Comparison of ENCODE assay signal across 23 cellular contexts in the genomic region with DNA sequence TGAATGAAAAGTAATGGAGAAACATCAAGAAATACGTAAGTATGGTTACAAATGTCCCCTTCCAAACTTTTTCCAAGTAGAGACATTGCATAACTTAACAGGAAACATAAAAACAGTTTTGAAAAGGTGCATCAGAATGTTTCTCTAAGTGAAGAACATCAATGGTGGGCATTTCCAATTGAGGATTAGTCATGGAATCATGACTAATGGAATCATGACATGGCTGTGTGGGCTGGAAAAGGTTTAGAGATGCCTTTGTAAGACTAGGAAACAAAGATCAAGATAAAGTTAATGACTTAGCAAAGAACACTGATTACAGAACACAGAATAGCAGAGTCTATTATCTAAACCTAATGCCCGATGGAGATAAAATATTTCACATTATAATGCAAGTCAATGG.
DNase-seq lines count a peak whose midpoint lies in the region; ATAC-seq, FAIRE-seq and TF ChIP-seq lines count a peak whose summit lies in the region.
"Had no signal": no experiment of that assay in that cellular context is flagged by ENCODE, and none has a peak within 500 bp of the region (broad histone marks: within the 10 kb centered on the region; RNA-seq: fewer than 3 reads in every experiment).

No MANE protein-coding gene starts in this region.

- no peak overlapping the region for H3K18ac ChIP-seq in IMR-90 (ENCODE audit: low read depth, low read length)
- no peak overlapping the region for H3K18ac ChIP-seq in mesenchymal stem cell (ENCODE audit: low read depth in 1 of 2, low read length in 2 of 2)

- H3K9me3 Mint-ChIP-seq in activated CD4-positive, alpha-beta T cell treated with anti-CD3 and anti-CD28 coated beads, Interleukin-2, amount 10 ng/mL, durations not matched to agents 24 days and 14 days: no peaks in the 10 kb centered on the region

- H3K36me3 Mint-ChIP-seq in activated CD4-positive, alpha-beta T cell treated with anti-CD3 and anti-CD28 coated beads, Interleukin-2, amount 10 ng/mL, durations not matched to agents 24 days and 14 days (ENCODE audit: low read depth): no peaks in the 10 kb centered on the region

- no peak overlapping the region for H3K4me3 Mint-ChIP-seq in activated CD4-positive, alpha-beta T cell treated with anti-CD3 and anti-CD28 coated beads, Interleukin-2, amount 10 ng/mL, durations not matched to agents 24 days and 14 days

- no peak overlapping the region for H3K27ac Mint-ChIP-seq in activated CD4-positive, alpha-beta T cell treated with anti-CD3 and anti-CD28 coated beads, Interleukin-2, amount 10 ng/mL, durations not matched to agents 24 days and 14 days

- no CpG with 5 or more reads among the region's 2 CpGs for WGBS in IMR-90 (ENCODE audit: extremely low coverage in 2 of 2, insufficient read length in 1 of 2), 2 experiments
- 20% methylated on average over 2 of the region's 2 CpGs for WGBS in K562 (ENCODE audit: insufficient coverage, low coverage, missing lambda C conversion rate)
- no CpG with 5 or more reads among the region's 2 CpGs for WGBS in mesenchymal stem cell

- no peak for TF ChIP-seq POLR2A in IMR-90 (IDR thresholded peaks at IDR 0.05; ENCODE audit: low read depth, low read length)
- TF ChIP-seq POLR2A in K562 (conservative IDR thresholded peaks at IDR 0.05): no peak

- intact Hi-C loops in IMR-90 (cut with micrococcal nuclease) (no loop called here), K562 (cut with micrococcal nuclease) (no loop called here)
- intact Hi-C loops in activated CD4-positive, alpha-beta T cell treated with anti-CD3 and anti-CD28 coated beads, Interleukin-2, amount 10 ng/mL, durations not matched to agents 24 days and 14 days (cut with micrococcal nuclease): no loop called here

- H3K4ac ChIP-seq in IMR-90 (ENCODE audit: low read depth, low read length): no peak overlapping the region
- H3K4ac ChIP-seq in mesenchymal stem cell (ENCODE audit: low read depth in 1 of 2, low read length in 2 of 2): no peak overlapping the region

- H3K9me3 ChIP-seq in IMR-90 (ENCODE audit: control insufficient read depth, insufficient read depth, low read length) (no peaks in the 10 kb centered on the region), K562 (replicated peaks; ENCODE audit: control insufficient read depth, insufficient read depth, low read depth, low read length) (no peaks in the 10 kb centered on the region), mesenchymal stem cell (ENCODE audit: control insufficient read depth, low read length) (no peaks in the 10 kb centered on the region)
- H3K9me3 ChIP-seq: A549, BE2C had no signal

- H3K4me2 ChIP-seq in IMR-90 (ENCODE audit: low read depth, low read length) (no peak overlapping the region), K562 (ENCODE audit: insufficient read depth, low read length) (no peak overlapping the region), mesenchymal stem cell (ENCODE audit: low read length, poor library complexity, severe bottlenecking) (no peak overlapping the region)
- H3K4me2 ChIP-seq: A549 had no signal

- H4K20me1 ChIP-seq in IMR-90 (ENCODE audit: insufficient read depth, low read length) (no peaks in the 10 kb centered on the region), K562 (replicated peaks; ENCODE audit: control insufficient read depth, insufficient read depth, low read length) (no peaks in the 10 kb centered on the region)

- H3K4me1 ChIP-seq in IMR-90 (ENCODE audit: control insufficient read depth, insufficient read depth, low read length) (peaks cover 17% of the 10 kb centered on the region), K562 (replicated peaks in 1 of 2; ENCODE audit: control insufficient read depth in 2 of 2, insufficient read depth in 2 of 2, low read length in 2 of 2) (no peaks in the 10 kb centered on the region), mesenchymal stem cell (ENCODE audit: control insufficient read depth, insufficient read depth, low read depth, low read length) (no peaks in the 10 kb centered on the region)
- H3K4me1 ChIP-seq: A549, BE2C had no signal

- no peaks in the 10 kb centered on the region for H3K79me2 ChIP-seq in K562 (ENCODE audit: control insufficient read depth, insufficient read depth, low read length)

- DNase-seq in Daoy (ENCODE audit: low read depth) (peak; percentile 52), IMR-90 (peak; percentile 53), K562 (ENCODE audit: extremely low read depth in 1 of 4, low spot score in 3 of 4) (peak in 2 of 4 experiments; percentile 4 to 5), mesenchymal stem cell (peak; percentile 63), cerebellum (ENCODE audit: low spot score) (no peak), DMS114 treated with DMSO at 0.1 percent for 48 hours (lab: John Stamatoyannopoulos, UW; ENCODE audit: unreplicated experiment) (no peak)
- no peak for DNase-seq in activated CD4-positive, alpha-beta T cell treated with anti-CD3 and anti-CD28 coated beads, Interleukin-2, amount 10 ng/mL, durations not matched to agents 24 days and 14 days
- DNase-seq: BE2C, COR-L47, DND-41, GDM1, MV-4-11, NCI-H1417, NCI-H1694 treated with DMSO at 0.1 percent for 48 hours, NCI-H2081 treated with DMSO at 0.1 percent for 48 hours, NCI-H2171 treated with DMSO at 0.1 percent for 48 hours, NCI-H524 treated with DMSO at 0.1 percent for 48 hours, NCI-H82 had no signal

- H3K56ac ChIP-seq in IMR-90 (ENCODE audit: extremely low read depth, insufficient read depth, low read length): no peak overlapping the region

- H4K91ac ChIP-seq in IMR-90 (ENCODE audit: insufficient read depth, low read depth, low read length): no peak overlapping the region
- no peak overlapping the region for H4K91ac ChIP-seq in mesenchymal stem cell (ENCODE audit: low read length)

- H2BK15ac ChIP-seq in IMR-90 (ENCODE audit: low read depth, low read length) (no peak overlapping the region), mesenchymal stem cell (ENCODE audit: low read depth, poor library complexity, severe bottlenecking) (no peak overlapping the region)

- H2BK120ac ChIP-seq in IMR-90 (ENCODE audit: low read depth, low read length) (no peak overlapping the region), mesenchymal stem cell (ENCODE audit: low read depth, low read length) (no peak overlapping the region)

- H3K79me1 ChIP-seq in IMR-90 (ENCODE audit: low read depth in 1 of 2, low read length in 2 of 2) (no peaks in the 10 kb centered on the region), mesenchymal stem cell (replicated peaks; ENCODE audit: low read length, poor library complexity, severe bottlenecking) (no peaks in the 10 kb centered on the region)

- H3K27me3 ChIP-seq in IMR-90 (ENCODE audit: control insufficient read depth, insufficient read depth, low read length) (no peaks in the 10 kb centered on the region), K562 (ENCODE audit: control insufficient read depth in 2 of 2, insufficient read depth in 2 of 2, low read length in 2 of 2) (no peaks in the 10 kb centered on the region), mesenchymal stem cell (ENCODE audit: control insufficient read depth in 1 of 2, insufficient read depth in 1 of 2, low read length in 2 of 2) (no peaks in the 10 kb centered on the region)
- H3K27me3 ChIP-seq: BE2C had no signal

- H3K27me3 Mint-ChIP-seq in activated CD4-positive, alpha-beta T cell treated with anti-CD3 and anti-CD28 coated beads, Interleukin-2, amount 10 ng/mL, durations not matched to agents 24 days and 14 days: no peaks in the 10 kb centered on the region

- H2BK12ac ChIP-seq in mesenchymal stem cell (ENCODE audit: low read length in 2 of 2): no peak overlapping the region

- H2AFZ ChIP-seq in IMR-90 (replicated peaks; ENCODE audit: low read length, poor library complexity) (no peak overlapping the region), K562 (ENCODE audit: low read depth, low read length) (no peak overlapping the region), mesenchymal stem cell (ENCODE audit: low read depth, low read length) (no peak overlapping the region)

- H3K9ac ChIP-seq in IMR-90 (ENCODE audit: low read depth, low read length) (no peak overlapping the region), K562 (ENCODE audit: insufficient read depth in 1 of 2, low read depth in 2 of 2, low read length in 2 of 2) (no peak overlapping the region), mesenchymal stem cell (ENCODE audit: low read length) (no peak overlapping the region)

- no peak overlapping the region for H3K23ac ChIP-seq in IMR-90 (ENCODE audit: low read depth, low read length)
- no peak overlapping the region for H3K23ac ChIP-seq in mesenchymal stem cell (ENCODE audit: low read length in 2 of 2)

- no peak for TF ChIP-seq RAD21 in IMR-90 (IDR thresholded peaks at IDR 0.05; ENCODE audit: low read length)
- TF ChIP-seq RAD21 in K562 (CRISPR knock-in tag; conservative IDR thresholded peaks at IDR 0.05 in 1 of 2, IDR thresholded peaks at IDR 0.05 in 1 of 2): no peak

- H3K9me1 ChIP-seq in IMR-90 (ENCODE audit: insufficient read depth, low read length) (0 out of 2 replicates have a peak, but pooled peaks cover 3% of the 10 kb centered on the region), K562 (ENCODE audit: control insufficient read depth, insufficient read depth, low read length) (no peaks in the 10 kb centered on the region)

- POLR2A ChIA-PET in IMR-90 (lab: Charles Lee; ENCODE audit: unreplicated experiment): no interaction called here
- POLR2A ChIA-PET in K562 (lab: Yijun Ruan, JAX): no interaction called here

- H3K4me1 Mint-ChIP-seq in activated CD4-positive, alpha-beta T cell treated with anti-CD3 and anti-CD28 coated beads, Interleukin-2, amount 10 ng/mL, durations not matched to agents 24 days and 14 days: no peaks in the 10 kb centered on the region

- H2AK5ac ChIP-seq in IMR-90 (ENCODE audit: low read depth, low read length) (no peak overlapping the region), mesenchymal stem cell (ENCODE audit: low read length, severe bottlenecking) (no peak overlapping the region)

- H2BK5ac ChIP-seq in IMR-90 (ENCODE audit: low read depth, low read length, poor library complexity, severe bottlenecking): no peak overlapping the region
- H2BK5ac ChIP-seq in mesenchymal stem cell (ENCODE audit: low read depth, low read length, poor library complexity, severe bottlenecking): no peak overlapping the region

- no peak overlapping the region for H3K27ac ChIP-seq in IMR-90 (ENCODE audit: insufficient read depth, low read length)
- no peak overlapping the region for H3K27ac ChIP-seq in K562 (ENCODE audit: extremely low read depth, low read depth, low read length)
- no peak overlapping the region for H3K27ac ChIP-seq in mesenchymal stem cell (ENCODE audit: low read length, poor library complexity, severe bottlenecking)
- H3K27ac ChIP-seq: A549 had no signal

- no peak overlapping the region for H4K5ac ChIP-seq in IMR-90 (ENCODE audit: low read depth, low read length)

- H4K8ac ChIP-seq in IMR-90 (ENCODE audit: low read depth in 2 of 2, low read length in 2 of 2): no peak overlapping the region
- no peak overlapping the region for H4K8ac ChIP-seq in mesenchymal stem cell (ENCODE audit: low read length)

- in situ Hi-C loops in IMR-90 (cut with MboI; ENCODE audit: low sequenced_read_pairs) (no loop called here), K562 (cut with MboI) (no loop called here)

- H2AK9ac ChIP-seq in IMR-90 (replicated peaks; ENCODE audit: low read depth, low read length, poor library complexity): no peak overlapping the region

- CTCF ChIA-PET in IMR-90 (lab: Yijun Ruan, JAX) (no interaction called here), K562 (lab: Yijun Ruan, JAX; ENCODE audit: low intra/inter-chr PET ratio) (no interaction called here)

- TF ChIP-seq CTCF in IMR-90 (conservative IDR thresholded peaks at IDR 0.05; ENCODE audit: low read depth, low read length): no peak
- TF ChIP-seq CTCF in K562 (IDR thresholded peaks at IDR 0.05 in 2 of 3, conservative IDR thresholded peaks at IDR 0.05 in 1 of 3; ENCODE audit: insufficient read depth in 2 of 3, low read depth in 1 of 3, low read length in 3 of 3): no peak

- no peak for TF ChIP-seq EP300 in K562 (IDR thresholded peaks at IDR 0.05; ENCODE audit: low read length)

- ATAC-seq in IMR-90 (ENCODE audit: low read depth) (no peak), K562 (no peak), HG03025 (IDR thresholded peaks at IDR 0.05; ENCODE audit: low FRiP score, unreplicated experiment) (no peak)
- ATAC-seq: A549, HepG2, Panc1 had no signal

- no peaks in the 10 kb centered on the region for H3K36me3 ChIP-seq in IMR-90 (ENCODE audit: control insufficient read depth, insufficient read depth, low read length)
- H3K36me3 ChIP-seq in K562 (ENCODE audit: control insufficient read depth, insufficient read depth, low read length): no peaks in the 10 kb centered on the region
- no peaks in the 10 kb centered on the region for H3K36me3 ChIP-seq in mesenchymal stem cell (ENCODE audit: control insufficient read depth in 1 of 2, insufficient read depth in 2 of 2, low read depth in 1 of 2, low read length in 2 of 2)
- H3K36me3 ChIP-seq: BE2C had no signal

- H3K14ac ChIP-seq in IMR-90 (replicated peaks; ENCODE audit: low read depth, low read length) (no peak overlapping the region), mesenchymal stem cell (ENCODE audit: low read length in 2 of 2) (no peak overlapping the region)

- BruUV-seq in IMR-90 (replicated peaks; lab: Mats Ljungman, UMichigan): no TSS peak
- no TSS peak for BruUV-seq in K562 (replicated peaks; lab: Mats Ljungman, UMichigan)

- H2BK20ac ChIP-seq in IMR-90 (ENCODE audit: low read depth, low read length): no peak overlapping the region

- dilution Hi-C loops in IMR-90 (cut with HindIII; ENCODE audit: low sequenced_read_pairs, unreplicated experiment): no loop called here

- H3K4me3 ChIP-seq in IMR-90 (ENCODE audit: insufficient read depth, low read depth, low read length) (no peak overlapping the region), K562 (no peak overlapping the region), mesenchymal stem cell (ENCODE audit: insufficient read depth in 1 of 2, low read depth in 1 of 2, low read length in 2 of 2) (no peak overlapping the region)
- H3K4me3 ChIP-seq: A549 had no signal

- FAIRE-seq in K562 (lab: Jason Lieb, UNC): no peak
- FAIRE-seq: A549, GM18507, HepG2 had no signal

Comparison
In these comparisons a context has a peak if more than half of its experiments do, and no peak if none do; other contexts are left out.
1. DNase-seq: peak in Daoy (single experiment), IMR-90 (single experiment) and mesenchymal stem cell (single experiment); none in cerebellum (single experiment), activated CD4-positive, alpha-beta T cell treated with anti-CD3 and anti-CD28 coated beads, Interleukin-2, amount 10 ng/mL, durations not matched to agents 24 days and 14 days (single experiment) and DMS114 treated with DMSO at 0.1 percent for 48 hours (single experiment).